In the genomic region with DNA sequence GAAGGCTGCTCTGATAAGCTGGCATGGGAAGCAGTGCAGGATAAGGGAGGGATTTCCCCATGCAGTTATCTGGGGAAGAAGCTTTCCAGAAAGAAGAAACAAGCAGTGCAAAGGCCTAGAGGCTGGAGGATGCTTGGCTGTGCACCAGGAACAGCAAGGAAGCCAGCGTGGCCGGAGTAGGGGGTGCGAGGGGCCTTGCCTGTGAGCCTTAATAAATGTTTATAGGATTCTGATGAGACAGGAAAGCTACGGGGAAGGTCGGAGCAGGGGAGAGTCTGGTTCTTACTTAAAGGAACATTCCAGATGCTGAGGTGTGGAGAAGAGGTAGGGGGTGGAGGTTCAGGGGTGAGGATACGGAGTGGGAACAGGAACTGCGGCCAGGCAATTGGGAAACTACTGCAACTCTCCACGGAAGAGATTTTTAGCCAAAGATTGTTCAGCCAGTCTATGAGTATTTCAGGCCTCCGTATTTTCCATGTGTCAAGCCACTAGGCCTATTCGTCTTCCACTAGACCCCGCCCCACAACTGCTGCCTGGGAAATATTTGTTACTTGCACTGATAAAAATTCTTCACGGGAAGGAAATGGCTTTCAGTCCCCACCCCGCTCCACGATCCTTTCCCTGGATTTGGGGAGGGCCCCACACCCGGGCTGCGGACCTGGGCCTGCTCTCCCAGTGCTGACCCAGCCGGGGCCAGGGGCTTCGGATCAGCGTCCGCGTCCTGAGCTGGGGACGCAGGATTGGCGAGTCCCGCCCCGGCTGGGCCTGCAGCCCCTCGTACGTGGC, we compare ENCODE assay signal across 8 cellular contexts. TPM values are rescaled to one million over a fixed set of nuclear protein-coding genes. Genes with fewer than 3 reads are reported as not detected.
DNase-seq lines count a peak whose midpoint lies in the region; ATAC-seq and TF ChIP-seq lines count a peak whose summit lies in the region.

No MANE protein-coding gene starts in this region.

- no peak overlapping the region for H2AK5ac ChIP-seq in neuronal stem cell (ENCODE audit: low read depth, low read length)

- H3K9me3 ChIP-seq in neuronal stem cell (replicated peaks in 1 of 2; ENCODE audit: control insufficient read depth in 2 of 2, insufficient read depth in 1 of 2, low read depth in 1 of 2, low read length in 2 of 2) (peaks cover 0 to 9% of the 10 kb centered on the region in 2 donors), upper lobe of left lung (no peaks in the 10 kb centered on the region)

- DNase-seq in A172 (ENCODE audit: low spot score) (peak; percentile 52), GM12865 (ENCODE audit: low read depth) (peak; percentile 37), NCI-H510A treated with DMSO at 0.1 percent for 48 hours (lab: John Stamatoyannopoulos, UW) (peak; percentile 31), foreskin melanocyte (peak; percentile 32), neuronal stem cell (ENCODE audit: low spot score) (no peak), upper lobe of left lung (peak in 1 of 2 donors; percentile 36)
- DNase-seq in activated naive CD4-positive, alpha-beta T cell treated with Interleukin-2 at 50 U/mL for 16 hours, result peak; percentile 44

- no peak overlapping the region for H2BK12ac ChIP-seq in neuronal stem cell (ENCODE audit: low read length)

- no peak overlapping the region for H2BK15ac ChIP-seq in neuronal stem cell (ENCODE audit: low read length)

- H3K27me3 ChIP-seq in neuronal stem cell (ENCODE audit: control insufficient read depth in 3 of 3, insufficient read depth in 3 of 3, low read depth in 1 of 3, low read length in 3 of 3) (peaks cover 0 to 4% (median 0%) of the 10 kb centered on the region in 3 experiments), upper lobe of left lung (no peaks in the 10 kb centered on the region)

- no peaks in the 10 kb centered on the region for H3K79me1 ChIP-seq in neuronal stem cell (ENCODE audit: low read depth, low read length)

- TF ChIP-seq CTCF in GM12865 (IDR thresholded peaks at IDR 0.05; ENCODE audit: insufficient read depth, low read depth, low read length, missing control alignments), result no peak
- TF ChIP-seq CTCF in upper lobe of left lung (IDR thresholded peaks at IDR 0.05), result no peak

- H3K4ac ChIP-seq in neuronal stem cell (ENCODE audit: low read length), result no peak overlapping the region

- H2BK120ac ChIP-seq in neuronal stem cell (ENCODE audit: low read depth, low read length), result no peak overlapping the region

- no peak overlapping the region for H3K9ac ChIP-seq in neuronal stem cell (ENCODE audit: low read depth, low read length, poor library complexity)

- H3K4me2 ChIP-seq in neuronal stem cell (ENCODE audit: insufficient read depth, low read length, poor library complexity, severe bottlenecking), result peak overlapping the region; percentile 64

- no peak for TF ChIP-seq EP300 in upper lobe of left lung (IDR thresholded peaks at IDR 0.05)

- H3K4me3 ChIP-seq in GM12865 (ENCODE audit: low read depth, low read length), result peak overlapping the region; percentile 89
- peak overlapping the region; percentile 78 to 87 for H3K4me3 ChIP-seq in neuronal stem cell (ENCODE audit: low read length in 2 of 2)
- H3K4me3 ChIP-seq in upper lobe of left lung, result peak overlapping the region; percentile 80 to 94 (median 85)

- no peak for TF ChIP-seq POLR2A in upper lobe of left lung (IDR thresholded peaks at IDR 0.05)

- peaks cover 5 to 7% of the 10 kb centered on the region in 2 donors for H3K4me1 ChIP-seq in neuronal stem cell (ENCODE audit: control insufficient read depth in 2 of 2, insufficient read depth in 1 of 2, low read depth in 1 of 2, low read length in 2 of 2)
- H3K4me1 ChIP-seq in upper lobe of left lung, result peaks cover 15 to 23% (median 19%) of the 10 kb centered on the region in 4 donors

- peak overlapping the region; percentile 96 for H2AFZ ChIP-seq in neuronal stem cell (ENCODE audit: low read length)

- H2BK5ac ChIP-seq in neuronal stem cell (ENCODE audit: low read length), result no peak overlapping the region

- H3K18ac ChIP-seq in neuronal stem cell (ENCODE audit: low read length), result peak overlapping the region; percentile 77

- WGBS in neuronal stem cell (ENCODE audit: extremely low coverage in 2 of 2, insufficient read length in 2 of 2, insufficient replicate concordance in 1 of 2), 2 donors, result no CpG with 5 or more reads among the region's 27 CpGs
- 2 to 3% methylated on average over 14 to 16 of the region's 27 CpGs for WGBS in upper lobe of left lung, 2 donors

- peak; percentile 23 for ATAC-seq in HG02884 (IDR thresholded peaks at IDR 0.05; ENCODE audit: unreplicated experiment)
- ATAC-seq in upper lobe of left lung (ENCODE audit: low FRiP score in 2 of 2), result peak; percentile 59 to 75

- no peak overlapping the region for H4K8ac ChIP-seq in neuronal stem cell (ENCODE audit: low read depth, low read length)

- no peak overlapping the region for H4K91ac ChIP-seq in neuronal stem cell (ENCODE audit: low read depth, low read length, poor library complexity)

- H3K14ac ChIP-seq in neuronal stem cell (ENCODE audit: low read length), result peak overlapping the region; percentile 6

- peak overlapping the region; percentile 94 for H3K23ac ChIP-seq in neuronal stem cell (ENCODE audit: low read depth, low read length, poor library complexity)

- no peak overlapping the region for H3K27ac ChIP-seq in neuronal stem cell (replicated peaks; ENCODE audit: low read length)
- peak overlapping the region; percentile 91 to 98 (median 92) for H3K27ac ChIP-seq in upper lobe of left lung

- H3K36me3 ChIP-seq in neuronal stem cell (replicated peaks in 1 of 2; ENCODE audit: control insufficient read depth in 2 of 2, insufficient read depth in 2 of 2, low read length in 2 of 2), result peaks cover 0 to 12% of the 10 kb centered on the region in 2 donors
- H3K36me3 ChIP-seq in upper lobe of left lung, result no peaks in the 10 kb centered on the region

RNA-seq across cellular contexts. Expression of a gene that starts 0.5 kb away (rescaled TPM):
- total RNA-seq in A172 (2014; rRNA removed; shearing (Covaris generic)), result 33.7 and 43.1 TPM in 2 replicates
- 19.1 TPM for polyA plus RNA-seq in neuronal stem cell (2013, experiment 1 of 2)
- polyA plus RNA-seq in neuronal stem cell (2013, experiment 2 of 2), result 20.5 TPM
- total RNA-seq in upper lobe of left lung, result 10 to 100 TPM; 20.8 to 42.3 (median 29.5) TPM

RNA-seq across cellular contexts. Expression of a gene that starts 32.2 kb away (rescaled TPM):
- not detected in 2 replicates for total RNA-seq in A172 (2014; rRNA removed; shearing (Covaris generic))
- polyA plus RNA-seq in neuronal stem cell (2013, experiment 1 of 2), result not detected
- polyA plus RNA-seq in neuronal stem cell (2013, experiment 2 of 2), result not detected
- total RNA-seq in upper lobe of left lung, result not detected

RNA-seq across cellular contexts. Expression of a gene that starts 40.0 kb away (rescaled TPM):
- total RNA-seq in A172 (2014; rRNA removed; shearing (Covaris generic)), result 29.5 and 45.3 TPM in 2 replicates
- polyA plus RNA-seq in neuronal stem cell (2013, experiment 1 of 2), result 32.6 TPM
- polyA plus RNA-seq in neuronal stem cell (2013, experiment 2 of 2), result 34.4 TPM
- 10 to 100 TPM in 5 of 6 donors, 1 to 10 TPM in 1; 6.9 to 32.3 (median 26.9) TPM for total RNA-seq in upper lobe of left lung
